1 cellular context compared by ENCODE assay signal in the genomic region with DNA sequence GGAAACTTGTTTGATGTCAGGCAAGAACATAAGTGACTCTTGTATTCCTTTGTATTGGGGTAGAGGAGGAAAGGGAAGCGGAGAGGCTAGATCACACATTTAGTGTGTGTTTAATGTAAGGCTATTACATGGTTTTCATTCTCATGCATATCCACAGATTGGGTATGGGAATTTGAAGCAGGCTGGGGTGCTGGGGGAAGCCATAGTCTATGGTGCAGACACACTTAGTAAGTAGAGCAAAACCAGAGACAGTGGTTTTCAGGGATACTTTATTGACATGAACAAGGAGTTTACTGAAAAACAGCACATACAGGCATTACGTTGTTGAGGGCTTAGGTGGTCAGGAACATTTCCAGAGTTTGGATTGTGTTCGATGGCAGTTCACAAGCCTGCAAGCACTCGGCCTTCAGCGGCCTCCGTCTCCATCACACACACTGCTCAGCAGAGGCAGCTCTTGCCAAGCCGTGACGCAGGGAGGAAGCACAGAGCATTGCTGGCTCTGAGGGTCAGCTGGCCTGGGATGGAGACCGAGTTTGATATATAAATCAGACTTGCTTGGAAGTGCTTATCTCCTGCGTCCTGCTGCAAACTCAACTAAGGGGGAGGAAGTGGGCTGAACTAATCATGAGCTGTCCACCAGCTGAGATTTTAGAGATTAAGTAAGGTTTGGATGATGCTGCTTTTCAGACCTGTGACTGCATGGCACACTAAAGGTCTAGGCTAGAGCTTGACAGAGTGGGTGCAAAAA.
TF ChIP-seq lines count a peak whose summit lies in the region.

No MANE protein-coding gene starts in this region.

TF ChIP-seq in K562, 482 proteins besides CTCF, POLR2A, EP300 and RAD21 (continued from another document):
- no peak for TF ChIP-seq ZNF239 (CRISPR knock-in tag; IDR thresholded peaks at IDR 0.05)
- no peak for TF ChIP-seq CREBBP (IDR thresholded peaks at IDR 0.05; ENCODE audit: low read depth, low read length)
